In the genomic region with DNA sequence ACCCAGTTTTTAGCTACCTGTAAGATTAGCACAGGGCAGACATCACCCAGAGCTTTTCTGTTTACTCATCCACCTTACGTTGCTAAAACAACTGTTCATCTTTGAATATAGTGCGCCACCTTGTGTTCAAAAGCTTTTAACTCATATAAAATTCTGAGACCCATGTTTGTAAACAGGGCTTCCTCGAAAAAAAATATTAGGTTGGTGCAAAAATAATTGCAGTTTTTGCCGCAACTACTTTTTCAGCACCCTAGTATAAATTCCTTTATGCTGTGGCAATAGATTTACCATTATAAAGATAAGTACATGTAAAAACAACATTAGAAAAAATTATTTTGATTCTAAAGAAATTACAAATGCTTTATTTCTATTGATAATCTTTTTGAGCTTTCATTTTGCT, we compare ENCODE assay signal across 8 cellular contexts.
A peak's percentile ranks its signal among the peaks of the same experiment; 100 is the strongest.
DNase-seq lines count a peak whose midpoint lies in the region; FAIRE-seq and TF ChIP-seq lines count a peak whose summit lies in the region.

No MANE protein-coding gene starts in this region.

- H3K79me2 ChIP-seq in H9 (ENCODE audit: insufficient read depth, low read length) (no peaks in the 10 kb centered on the region), PC-9 (ENCODE audit: low read depth) (no peaks in the 10 kb centered on the region)

- H3K4me1 Mint-ChIP-seq in H9, result no peaks in the 10 kb centered on the region

- H3K4me3 ChIP-seq in A673 (ENCODE audit: low read depth, low read length, poor library complexity, severe bottlenecking), result no peak overlapping the region
- H3K4me3 ChIP-seq in LNCaP clone FGC (ENCODE audit: low read depth, low read length), result no peak overlapping the region
- no peak overlapping the region for H3K4me3 ChIP-seq in PC-9
- no peak overlapping the region for H3K4me3 ChIP-seq in liver (ENCODE audit: low read depth in 1 of 3, low read length in 3 of 3)

- H3K36me3 ChIP-seq in A673 (ENCODE audit: insufficient read depth, low read length, poor library complexity, severe bottlenecking) (no peaks in the 10 kb centered on the region), PC-9 (ENCODE audit: low read depth) (peaks cover 5% of the 10 kb centered on the region; the same call in 1 of the 2 replicates), liver (ENCODE audit: control insufficient read depth in 4 of 4, insufficient read depth in 3 of 4, low read depth in 1 of 4, low read length in 3 of 4) (peaks cover 0 to 5% (median 0%) of the 10 kb centered on the region in 4 donors)

- H3K9me3 ChIP-seq in A673 (ENCODE audit: low read depth, low read length, poor library complexity, severe bottlenecking) (no peaks in the 10 kb centered on the region), H9 (ENCODE audit: control insufficient read depth, low read depth, low read length) (no peaks in the 10 kb centered on the region), PC-9 (ENCODE audit: insufficient read depth, low read depth) (no peaks in the 10 kb centered on the region), liver (ENCODE audit: control insufficient read depth in 4 of 4, low read length in 3 of 4) (no peaks in the 10 kb centered on the region)

- no peak overlapping the region for H3K14ac ChIP-seq in H9 (ENCODE audit: insufficient read depth, low read length)

- no peak overlapping the region for H4K5ac ChIP-seq in H9 (ENCODE audit: insufficient read length, low read depth, low read length)

- peaks cover 0 to 8% (median 8%) of the 10 kb centered on the region in 3 experiments; a peak in 4 of 7 replicates for H3K36me3 Mint-ChIP-seq in H9 (ENCODE audit: insufficient read depth in 1 of 3, low read depth in 3 of 3)

- H2BK20ac ChIP-seq in H9 (ENCODE audit: low read depth, low read length, poor library complexity, severe bottlenecking), result no peak overlapping the region

- no peak overlapping the region for H3T11ph ChIP-seq in H9 (ENCODE audit: low read length)

- no peak overlapping the region for H2BK15ac ChIP-seq in H9 (ENCODE audit: low read depth, low read length)

- no peaks in the 10 kb centered on the region for H3K27me3 ChIP-seq in A673 (replicated peaks; ENCODE audit: insufficient read depth, low read depth, low read length, poor library complexity)
- H3K27me3 ChIP-seq in H9 (ENCODE audit: insufficient read depth, low read length), result no peaks in the 10 kb centered on the region
- no peaks in the 10 kb centered on the region for H3K27me3 ChIP-seq in PC-9 (ENCODE audit: insufficient read depth, low read depth)
- no peaks in the 10 kb centered on the region for H3K27me3 ChIP-seq in liver (ENCODE audit: control insufficient read depth in 4 of 4, insufficient read depth in 4 of 4, low read length in 3 of 4)

- H3K18ac ChIP-seq in H9 (ENCODE audit: insufficient read length, low read depth, low read length), result no peak overlapping the region

- H3K27ac Mint-ChIP-seq in H9, result no peak overlapping the region

- no peak overlapping the region for H2BK5ac ChIP-seq in H9 (ENCODE audit: insufficient read length, low read length)

- H3K9ac ChIP-seq in H9 (ENCODE audit: extremely low read depth, insufficient read length, low read length) (no peak overlapping the region), liver (ENCODE audit: low read depth in 1 of 2, low read length in 2 of 2) (no peak overlapping the region)

- no peaks in the 10 kb centered on the region for H3F3A ChIP-seq in PC-9 (ENCODE audit: insufficient read depth, low read depth)

- no peak overlapping the region for H3K23ac ChIP-seq in H9 (ENCODE audit: insufficient read length, low read depth, low read length)

- intact Hi-C loops in A673 (cut with micrococcal nuclease; ENCODE audit: unreplicated experiment) (loop anchor here (1.0 to 10.0 kb wide), 3 partner anchors 272 to 870 kb away; no protein-coding TSS in a partner anchor), PC-9 (cut with micrococcal nuclease; ENCODE audit: unreplicated experiment) (loop anchor here (1.0 to 10.0 kb wide), 4 partner anchors 569 to 962 kb away; no protein-coding TSS in a partner anchor)

- H3K4me2 ChIP-seq in H9 (ENCODE audit: insufficient read depth, insufficient read length, low read length) (no peak overlapping the region), PC-9 (no peak overlapping the region)

- CTCF ChIA-PET in A673 (lab: Charles Lee), result interaction anchor here (0.9 to 1.1 kb wide), 4 partner anchors 567 to 869 kb away, joined by 3 to 5 read pairs (median 4); no protein-coding TSS in a partner anchor
- CTCF ChIA-PET in PC-9 (lab: Charles Lee), result interaction anchor here (0.6 to 1.2 kb wide), 12 partner anchors 11 to 1505 kb away, joined by 3 to 17 read pairs (median 4); no protein-coding TSS in a partner anchor

- no peaks in the 10 kb centered on the region for H3K27me3 Mint-ChIP-seq in H9 (ENCODE audit: low read depth)

- POLR2A ChIA-PET in A673 (lab: Charles Lee; ENCODE audit: low non-redundant PET), result interaction anchor here (0.7 kb wide), 1 partner anchor 78 kb away, joined by 6 read pairs; no protein-coding TSS in a partner anchor
- POLR2A ChIA-PET in PC-9 (lab: Charles Lee; ENCODE audit: unreplicated experiment), result interaction anchor here (0.6 kb wide), 1 partner anchor 58 kb away, joined by 5 read pairs; no protein-coding TSS in a partner anchor

- H4K91ac ChIP-seq in H9 (ENCODE audit: insufficient read length, low read depth, low read length), result no peak overlapping the region

- H3K23me2 ChIP-seq in H9 (ENCODE audit: insufficient read length, low read depth, low read length, poor library complexity, severe bottlenecking), result no peaks in the 10 kb centered on the region

- H2BK12ac ChIP-seq in H9 (ENCODE audit: insufficient read length, low read depth, low read length), result no peak overlapping the region

- H3K79me1 ChIP-seq in H9 (ENCODE audit: insufficient read depth, low read depth, low read length, poor library complexity, severe bottlenecking), result no peaks in the 10 kb centered on the region

- H2BK120ac ChIP-seq in H9 (ENCODE audit: low read depth, low read length, poor library complexity, severe bottlenecking), result no peak overlapping the region

- H4K20me1 ChIP-seq in H9 (ENCODE audit: control insufficient read depth, insufficient read depth, insufficient read length) (no peaks in the 10 kb centered on the region), PC-9 (ENCODE audit: insufficient read depth) (no peaks in the 10 kb centered on the region)

- peak; percentile 87 to 89 for TF ChIP-seq RAD21 in liver (IDR thresholded peaks at IDR 0.05)

- H3K9me2 ChIP-seq in PC-9 (ENCODE audit: insufficient read depth), result no peaks in the 10 kb centered on the region

- H4K8ac ChIP-seq in H9 (replicated peaks; ENCODE audit: insufficient read length, low read depth, low read length), result no peak overlapping the region

- H3K27ac ChIP-seq in A673 (ENCODE audit: low read depth, low read length, poor library complexity, severe bottlenecking) (no peak overlapping the region), H9 (ENCODE audit: insufficient read length, low read depth, low read length) (no peak overlapping the region), PC-9 (no peak overlapping the region), liver (ENCODE audit: low read depth in 1 of 2, low read length in 2 of 2) (no peak overlapping the region)

- H2AK5ac ChIP-seq in H9 (ENCODE audit: insufficient read length, low read length), result no peak overlapping the region

- TF ChIP-seq CTCF in A673 (conservative IDR thresholded peaks at IDR 0.05; ENCODE audit: low read depth, low read length) (peak; percentile 68), H9 (conservative IDR thresholded peaks at IDR 0.05) (peak; percentile 75), LNCaP clone FGC (IDR thresholded peaks at IDR 0.05; ENCODE audit: control insufficient read depth, extremely low read depth, insufficient read depth) (peak; percentile 56), PC-9 (conservative IDR thresholded peaks at IDR 0.05) (peak; percentile 75), liver (IDR thresholded peaks at IDR 0.05; ENCODE audit: low read depth, low read length, missing input control) (peak; percentile 62)

- no peak overlapping the region for H3K4me3 Mint-ChIP-seq in H9

- no peaks in the 10 kb centered on the region for H3K9me3 Mint-ChIP-seq in H9

- H2AFZ ChIP-seq in H9 (ENCODE audit: low read length), result no peak overlapping the region
- no peak overlapping the region for H2AFZ ChIP-seq in PC-9

- FAIRE-seq in G401.6 (lab: Jason Lieb, UNC) (peak; percentile 98), colon (lab: Jason Lieb, UNC) (peak; percentile 91), urothelium cell line (lab: Jason Lieb, UNC) (no peak)

- peak; percentile 88 for DNase-seq in A673 (ENCODE audit: low spot score)
- DNase-seq in H9, result no peak
- peak; percentile 76 for DNase-seq in LNCaP clone FGC (ENCODE audit: low read depth)
- DNase-seq in PC-9, result peak; percentile 5 to 59
- peak; percentile 49 for DNase-seq in urothelium cell line (ENCODE audit: low spot score)

- H3K4ac ChIP-seq in H9 (ENCODE audit: low read depth, low read length), result no peak overlapping the region

- H3K4me1 ChIP-seq in A673 (ENCODE audit: insufficient read depth, low read length, poor library complexity, severe bottlenecking), result no peaks in the 10 kb centered on the region
- H3K4me1 ChIP-seq in H9 (ENCODE audit: insufficient read depth, low read length), result no peaks in the 10 kb centered on the region
- no peaks in the 10 kb centered on the region for H3K4me1 ChIP-seq in PC-9 (replicated peaks; ENCODE audit: insufficient read depth)
- H3K4me1 ChIP-seq in liver (ENCODE audit: control insufficient read depth in 4 of 4, insufficient read depth in 4 of 4, low read length in 3 of 4), result no peaks in the 10 kb centered on the region

- no peak overlapping the region for H3K56ac ChIP-seq in H9 (ENCODE audit: insufficient read length, low read depth, low read length)

- no CpG with 5 or more reads among the region's 4 CpGs for WGBS in H9 (ENCODE audit: extremely low coverage, insufficient read length, low lambda C conversion rate)
- WGBS in liver, result 11% methylated on average over 4 of the region's 4 CpGs

- BruUV-seq in A673 (replicated peaks; lab: Mats Ljungman, UMichigan), result no TSS peak
- BruUV-seq in PC-9 (replicated peaks; lab: Mats Ljungman, UMichigan), result no TSS peak

TF ChIP-seq in liver, 16 proteins besides CTCF, POLR2A, EP300 and RAD21:
- TF ChIP-seq NR2F2 (IDR thresholded peaks at IDR 0.05) (no peak), JUND (IDR thresholded peaks at IDR 0.05) (peak in 1 of 2 donors; percentile 17), FOXA2 (IDR thresholded peaks at IDR 0.05) (peak; percentile 23), FOXA1 (IDR thresholded peaks at IDR 0.05) (peak; percentile 22)
